In the genomic region with DNA sequence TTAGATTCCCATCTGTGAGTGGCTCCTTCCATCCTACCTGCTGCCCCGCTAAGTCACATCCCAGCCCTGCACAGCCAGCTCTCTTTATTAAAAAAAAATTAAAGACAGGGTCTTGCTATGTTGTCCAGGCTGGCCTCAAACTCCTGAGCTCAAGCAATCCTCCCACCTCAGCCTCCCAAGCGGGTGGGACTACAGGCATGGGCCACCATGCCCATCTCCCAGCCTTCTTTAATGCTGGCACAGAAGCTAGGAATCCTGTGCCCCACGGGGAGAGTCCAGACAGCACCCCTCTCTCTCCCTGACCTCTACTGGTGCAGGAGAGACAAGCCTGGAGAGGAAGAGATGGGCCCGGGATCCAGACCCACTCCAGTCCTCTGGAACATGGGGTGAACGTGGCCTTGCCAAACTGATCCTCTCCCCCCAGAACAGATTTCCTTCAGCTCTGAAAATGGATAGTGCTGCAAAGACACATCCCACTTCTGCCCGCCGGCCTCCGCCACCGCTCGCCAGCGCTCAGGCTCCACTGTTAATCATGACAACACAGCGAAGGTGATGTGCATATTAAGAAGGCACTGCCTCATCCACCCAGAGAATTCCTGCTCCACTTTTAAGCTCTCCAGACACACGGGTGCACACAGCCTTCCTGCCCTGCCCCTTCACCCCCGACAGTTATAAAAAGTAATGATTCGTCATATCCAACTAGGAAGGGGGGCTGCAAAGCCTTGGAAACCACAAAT, we compare ENCODE assay signal across 19 cellular contexts.
DNase-seq lines count a peak whose midpoint lies in the region; ATAC-seq and TF ChIP-seq lines count a peak whose summit lies in the region.
"Had no signal": no experiment of that assay in that cellular context is flagged by ENCODE, and none has a peak within 500 bp of the region (broad histone marks: within the 10 kb centered on the region; RNA-seq: fewer than 3 reads in every experiment).

No MANE protein-coding gene starts in this region.

- H3K9ac ChIP-seq in neural progenitor cell, result no peak overlapping the region
- H3K9ac ChIP-seq: GM23248 had no signal

- no peak overlapping the region for H3K4me3 ChIP-seq in HEK293 (ENCODE audit: low read depth, low read length)
- no peak overlapping the region for H3K4me3 ChIP-seq in neural progenitor cell
- H3K4me3 ChIP-seq: GM23248 had no signal

- H4K20me1 ChIP-seq in neural progenitor cell (ENCODE audit: low read depth), result peaks cover 100% of the 10 kb centered on the region

- H3K27ac ChIP-seq in C4-2B, result peak overlapping the region; percentile 71
- H3K27ac ChIP-seq in HEK293 (ENCODE audit: extremely low read depth, low read depth, low read length), result no peak overlapping the region
- no peak overlapping the region for H3K27ac ChIP-seq in neural progenitor cell
- H3K27ac ChIP-seq: GM23248 had no signal

- no peak overlapping the region for H2AFZ ChIP-seq in neural progenitor cell (replicated peaks)
- H2AFZ ChIP-seq: GM23248 had no signal

- no peaks in the 10 kb centered on the region for H3K27me3 ChIP-seq in neural progenitor cell

- no peaks in the 10 kb centered on the region for H3K9me3 ChIP-seq in HEK293 (ENCODE audit: control insufficient read depth, insufficient read depth, low read depth, low read length)
- H3K9me3 ChIP-seq in neural progenitor cell (ENCODE audit: low read depth), result no peaks in the 10 kb centered on the region

- no peaks in the 10 kb centered on the region for H3K27me3 Mint-ChIP-seq in central memory CD8-positive, alpha-beta T cell
- peaks cover 2% of the 10 kb centered on the region for H3K27me3 Mint-ChIP-seq in neural progenitor cell (ENCODE audit: insufficient read depth, low read depth)

- no peaks in the 10 kb centered on the region for H3K9me3 Mint-ChIP-seq in central memory CD8-positive, alpha-beta T cell
- no peaks in the 10 kb centered on the region for H3K9me3 Mint-ChIP-seq in neural progenitor cell

- no peaks in the 10 kb centered on the region for H3K4me1 ChIP-seq in HEK293 (ENCODE audit: control insufficient read depth, insufficient read depth, low read length)
- H3K4me1 ChIP-seq in neural progenitor cell, result peaks cover 13% of the 10 kb centered on the region

- H3K36me3 ChIP-seq in HEK293 (ENCODE audit: control insufficient read depth in 2 of 2, insufficient read depth in 1 of 2, low read length in 2 of 2) (peaks cover 0 to 7% of the 10 kb centered on the region in 2 experiments; a peak in 1 of 3 replicates), neural progenitor cell (no peaks in the 10 kb centered on the region)

- peaks cover 81% of the 10 kb centered on the region for H3K79me2 ChIP-seq in neural progenitor cell (ENCODE audit: low read depth)

- no peak for ATAC-seq in central memory CD8-positive, alpha-beta T cell (replicated peaks; ENCODE audit: extremely low read depth, poor library complexity, severe bottlenecking)
- ATAC-seq in GM21526 (IDR thresholded peaks at IDR 0.05; ENCODE audit: low FRiP score, unreplicated experiment) (no peak), GM18868 (IDR thresholded peaks at IDR 0.05; ENCODE audit: unreplicated experiment) (no peak)
- ATAC-seq: HCT116, SK-N-SH treated with all-trans-retinoic acid at 6 μM for 48 hours had no signal

- POLR2A ChIA-PET in HEK293 (lab: Yijun Ruan, JAX), result no interaction called here

- CTCF ChIA-PET in HEK293 (lab: Yijun Ruan, JAX), result interaction anchor here (0.6 kb wide), 1 partner anchor 121 kb away, joined by 3 read pairs; no protein-coding TSS in a partner anchor

- DNase-seq in central memory CD8-positive, alpha-beta T cell (ENCODE audit: low spot score in 2 of 2), result no peak
- DNase-seq in neural progenitor cell (ENCODE audit: low spot score), result no peak
- no peak for DNase-seq in NCI-H187 (lab: John Stamatoyannopoulos, UW)
- DNase-seq: ACHN, DMS79 treated with DMSO at 0.1 percent for 48 hours, GM23248, KBM-7, MV-4-11, NCI-H187 treated with DMSO at 0.1 percent for 48 hours, NCI-H510A treated with DMSO at 0.1 percent for 48 hours, NCI-H82, OCI-M1, SHP77 treated with DMSO at 0.1 percent for 48 hours had no signal

- no peak overlapping the region for H3K4me2 ChIP-seq in neural progenitor cell

- peak overlapping the region; percentile 59 for H3K27ac Mint-ChIP-seq in central memory CD8-positive, alpha-beta T cell (ENCODE audit: low read depth)
- peak overlapping the region; percentile 53 for H3K27ac Mint-ChIP-seq in neural progenitor cell

- H3F3A ChIP-seq in neural progenitor cell (ENCODE audit: low read depth), result peaks cover 4% of the 10 kb centered on the region

- H3K36me3 Mint-ChIP-seq in central memory CD8-positive, alpha-beta T cell (ENCODE audit: insufficient read depth), result peaks cover 5% of the 10 kb centered on the region
- peaks cover 12% of the 10 kb centered on the region for H3K36me3 Mint-ChIP-seq in neural progenitor cell

- TF ChIP-seq CTCF in C4-2B (conservative IDR thresholded peaks at IDR 0.05), result no peak
- no peak for TF ChIP-seq CTCF in HEK293 (tag by site-specific recombination; IDR thresholded peaks at IDR 0.05)
- TF ChIP-seq CTCF in neural progenitor cell (IDR thresholded peaks at IDR 0.05), result no peak

- peaks cover 63% of the 10 kb centered on the region for H3K4me1 Mint-ChIP-seq in central memory CD8-positive, alpha-beta T cell
- H3K4me1 Mint-ChIP-seq in neural progenitor cell, result peaks cover 57% of the 10 kb centered on the region

- H3K4me3 Mint-ChIP-seq in central memory CD8-positive, alpha-beta T cell, result no peak overlapping the region
- no peak overlapping the region for H3K4me3 Mint-ChIP-seq in neural progenitor cell

TF ChIP-seq in HEK293, 187 proteins besides CTCF, POLR2A, EP300 and RAD21:
- TF ChIP-seq ZNF121 (tag by site-specific recombination; IDR thresholded peaks at IDR 0.05) (peak; percentile 63; the same call in 1 of the 2 replicates), ZNF629 (tag by site-specific recombination; IDR thresholded peaks at IDR 0.05) (no peak)
- TF ChIP-seq, protein P1, sequence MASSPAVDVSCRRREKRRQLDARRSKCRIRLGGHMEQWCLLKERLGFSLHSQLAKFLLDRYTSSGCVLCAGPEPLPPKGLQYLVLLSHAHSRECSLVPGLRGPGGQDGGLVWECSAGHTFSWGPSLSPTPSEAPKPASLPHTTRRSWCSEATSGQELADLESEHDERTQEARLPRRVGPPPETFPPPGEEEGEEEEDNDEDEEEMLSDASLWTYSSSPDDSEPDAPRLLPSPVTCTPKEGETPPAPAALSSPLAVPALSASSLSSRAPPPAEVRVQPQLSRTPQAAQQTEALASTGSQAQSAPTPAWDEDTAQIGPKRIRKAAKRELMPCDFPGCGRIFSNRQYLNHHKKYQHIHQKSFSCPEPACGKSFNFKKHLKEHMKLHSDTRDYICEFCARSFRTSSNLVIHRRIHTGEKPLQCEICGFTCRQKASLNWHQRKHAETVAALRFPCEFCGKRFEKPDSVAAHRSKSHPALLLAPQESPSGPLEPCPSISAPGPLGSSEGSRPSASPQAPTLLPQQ (tag by site-specific recombination; IDR thresholded peaks at IDR 0.05), result no peak
- TF ChIP-seq, protein P2, sequence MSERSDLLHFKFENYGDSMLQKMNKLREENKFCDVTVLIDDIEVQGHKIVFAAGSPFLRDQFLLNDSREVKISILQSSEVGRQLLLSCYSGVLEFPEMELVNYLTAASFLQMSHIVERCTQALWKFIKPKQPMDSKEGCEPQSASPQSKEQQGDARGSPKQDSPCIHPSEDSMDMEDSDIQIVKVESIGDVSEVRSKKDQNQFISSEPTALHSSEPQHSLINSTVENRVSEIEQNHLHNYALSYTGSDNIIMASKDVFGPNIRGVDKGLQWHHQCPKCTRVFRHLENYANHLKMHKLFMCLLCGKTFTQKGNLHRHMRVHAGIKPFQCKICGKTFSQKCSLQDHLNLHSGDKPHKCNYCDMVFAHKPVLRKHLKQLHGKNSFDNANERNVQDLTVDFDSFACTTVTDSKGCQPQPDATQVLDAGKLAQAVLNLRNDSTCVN (tag by site-specific recombination; optimal IDR thresholded peaks at IDR 0.05), result no peak
